ENCODE assay signal across 8 cellular contexts in genomic region chr11:8219257-8220021, GRCh38. TPM values are rescaled to one million over a fixed set of nuclear protein-coding genes. Genes with fewer than 3 reads are reported as not detected.
A peak's percentile ranks its signal among the peaks of the same experiment; 100 is the strongest.
DNase-seq lines count a peak whose midpoint lies in the region; ATAC-seq and TF ChIP-seq lines count a peak whose summit lies in the region.

No MANE protein-coding gene starts in this region.

- H3K4me3 ChIP-seq in ascending aorta = no peak overlapping the region
- H3K4me3 ChIP-seq in kidney epithelial cell (ENCODE audit: low read depth, low read length) = no peak overlapping the region
- no peak overlapping the region for H3K4me3 ChIP-seq in upper lobe of right lung

- no peaks in the 10 kb centered on the region for H3K9me3 ChIP-seq in ascending aorta
- no peaks in the 10 kb centered on the region for H3K9me3 ChIP-seq in upper lobe of right lung

- no peaks in the 10 kb centered on the region for H3K4me1 ChIP-seq in ascending aorta
- no peaks in the 10 kb centered on the region for H3K4me1 ChIP-seq in upper lobe of right lung

- ATAC-seq in GM21381 (IDR thresholded peaks at IDR 0.05; ENCODE audit: unreplicated experiment) (peak; percentile 56), upper lobe of right lung (peak; percentile 64), GM19395 (IDR thresholded peaks at IDR 0.05; ENCODE audit: unreplicated experiment) (no peak)

- no peak overlapping the region for H3K27ac ChIP-seq in ascending aorta
- no peak overlapping the region for H3K27ac ChIP-seq in upper lobe of right lung

- no peaks in the 10 kb centered on the region for H3K27me3 ChIP-seq in ascending aorta
- H3K27me3 ChIP-seq in kidney epithelial cell (ENCODE audit: control insufficient read depth, insufficient read depth, low read length) = peaks cover 26% of the 10 kb centered on the region
- H3K27me3 ChIP-seq in upper lobe of right lung = no peaks in the 10 kb centered on the region

- DNase-seq in NCI-H510A treated with DMSO at 0.1 percent for 48 hours (lab: John Stamatoyannopoulos, UW) (peak; percentile 2), NCI-H510A (lab: John Stamatoyannopoulos, UW) (no peak), NCI-H1694 treated with DMSO at 0.1 percent for 48 hours (lab: John Stamatoyannopoulos, UW) (peak; percentile 37), ascending aorta (ENCODE audit: low spot score in 2 of 2) (no peak), kidney epithelial cell (ENCODE audit: low read depth) (peak; percentile 23), upper lobe of right lung (no peak)

- intact Hi-C loops in ascending aorta (cut with DNase I) (no loop called here), upper lobe of right lung (cut with DNase I) (loop anchor here (10.0 kb wide), 1 partner anchor 345 kb away; no protein-coding TSS in a partner anchor)

- TF ChIP-seq CTCF in ascending aorta (IDR thresholded peaks at IDR 0.05) (peak in 2 of 3 experiments; percentile 38 to 55), kidney epithelial cell (IDR thresholded peaks at IDR 0.05; ENCODE audit: insufficient read depth, low read length, poor library complexity, severe bottlenecking) (peak; percentile 88), upper lobe of right lung (IDR thresholded peaks at IDR 0.05) (peak; percentile 56)

- no peaks in the 10 kb centered on the region for H3K36me3 ChIP-seq in ascending aorta
- no peaks in the 10 kb centered on the region for H3K36me3 ChIP-seq in kidney epithelial cell (ENCODE audit: control insufficient read depth, insufficient read depth, low read length)
- H3K36me3 ChIP-seq in upper lobe of right lung = no peaks in the 10 kb centered on the region

RNA-seq across cellular contexts. Expression of gene LMO1, which starts 44.2 kb away (rescaled TPM):
- not detected for total RNA-seq in ascending aorta
- 0.50 and 0.75 TPM in 2 replicates for total RNA-seq in kidney epithelial cell
- not detected for total RNA-seq in upper lobe of right lung

RNA-seq across cellular contexts. Expression of gene RIC3, which starts 50.6 kb away (rescaled TPM):
- 5.3 TPM for total RNA-seq in ascending aorta
- 10.2 and 19.5 TPM in 2 replicates for total RNA-seq in kidney epithelial cell
- 12.9 TPM for total RNA-seq in upper lobe of right lung

Comparison
In these comparisons a context has a peak if more than half of its experiments do, and no peak if none do; other contexts are left out.
1. DNase-seq: peak in NCI-H510A treated with DMSO at 0.1 percent for 48 hours (single experiment), NCI-H1694 treated with DMSO at 0.1 percent for 48 hours (single experiment) and kidney epithelial cell (single experiment); none in NCI-H510A (single experiment), ascending aorta (0 of 2) and upper lobe of right lung (single experiment).
2. Peak in every context shown above with its lines, with median percentiles within 50 percentile points of each other: CTCF ChIP-seq.